Comparison of ENCODE assay signal across 8 cellular contexts in genomic region chr3:56988874-56989433, GRCh38.
A peak's percentile ranks its signal among the peaks of the same experiment; 100 is the strongest.
DNase-seq lines count a peak whose midpoint lies in the region; ATAC-seq and TF ChIP-seq lines count a peak whose summit lies in the region.

No MANE protein-coding gene starts in this region.

- no peaks in the 10 kb centered on the region for H3K9me3 Mint-ChIP-seq in HFFc6

- TF ChIP-seq CTCF in BJ (IDR thresholded peaks at IDR 0.05; ENCODE audit: insufficient read depth, low read depth, low read length): peak; percentile 75
- peak; percentile 98 for TF ChIP-seq CTCF in HFFc6 (IDR thresholded peaks at IDR 0.05)
- peak; percentile 80 for TF ChIP-seq CTCF in lung (IDR thresholded peaks at IDR 0.05; ENCODE audit: control extremely low read depth, extremely low read depth)

- POLR2A ChIA-PET in BJ (lab: Charles Lee): interaction anchor here (0.7 kb wide), 1 partner anchor 287 kb away, joined by 4 read pairs; no protein-coding TSS in a partner anchor

- peaks cover 25% of the 10 kb centered on the region for H3K27me3 Mint-ChIP-seq in HFFc6 (ENCODE audit: insufficient read depth)

- H3K27ac Mint-ChIP-seq in HFFc6: no peak overlapping the region

- no peak overlapping the region for H3K4me3 ChIP-seq in BJ (ENCODE audit: low read depth, low read length)
- no peak overlapping the region for H3K4me3 ChIP-seq in lung

- peaks cover 0 to 2% of the 10 kb centered on the region in 2 donors for H3K4me1 ChIP-seq in lung (ENCODE audit: control insufficient read depth in 2 of 2, insufficient read depth in 2 of 2, low read length in 2 of 2)

- ATAC-seq in lung (ENCODE audit: insufficient read depth, low FRiP score): peak; percentile 81
- no peak for ATAC-seq in HG03095 (IDR thresholded peaks at IDR 0.05; ENCODE audit: unreplicated experiment)

- peaks cover 29% of the 10 kb centered on the region for H3K4me1 Mint-ChIP-seq in HFFc6 (ENCODE audit: low read depth)

- no peak overlapping the region for H3K27ac ChIP-seq in lung (ENCODE audit: low read depth in 1 of 2, low read length in 1 of 2)

- no peaks in the 10 kb centered on the region for H3K36me3 Mint-ChIP-seq in HFFc6 (ENCODE audit: low read depth)

- H3K4me3 Mint-ChIP-seq in HFFc6: 0 out of 2 replicates have a peak overlapping the region, but pooled peaks have one; percentile 6

- H3K27me3 ChIP-seq in BJ (ENCODE audit: control insufficient read depth, insufficient read depth, low read length): peaks cover 11% of the 10 kb centered on the region
- no peaks in the 10 kb centered on the region for H3K27me3 ChIP-seq in lung (ENCODE audit: control insufficient read depth, insufficient read depth)

- CTCF ChIA-PET in BJ (lab: Yijun Ruan, JAX): interaction anchor here (0.6 to 6.7 kb wide), 40 partner anchors 8 to 649 kb away, joined by 3 to 141 read pairs (median 4); partner anchors contain the start of gene ARHGEF3

- no peaks in the 10 kb centered on the region for H3K9me3 ChIP-seq in lung (ENCODE audit: control insufficient read depth in 2 of 2, insufficient read depth in 1 of 2, low read length in 1 of 2)

- WGBS in lung, 2 donors: 17 to 24% methylated on average over 11 of the region's 11 CpGs

- no peaks in the 10 kb centered on the region for H3K36me3 ChIP-seq in BJ (ENCODE audit: control insufficient read depth, insufficient read depth, low read length)
- no peaks in the 10 kb centered on the region for H3K36me3 ChIP-seq in lung (ENCODE audit: control insufficient read depth in 2 of 2, insufficient read depth in 2 of 2, low read length in 2 of 2)

- DNase-seq in BJ (ENCODE audit: low read depth) (no peak), HFFc6 (peak; percentile 59), NCI-H748 treated with DMSO at 0.1 percent for 48 hours (lab: John Stamatoyannopoulos, UW) (peak; percentile 62), ecto neural progenitor cell (ENCODE audit: low spot score) (peak; percentile 81), lung (ENCODE audit: low spot score) (peak; percentile 73)
- peak; percentile 73 to 79 for DNase-seq in activated CD4-positive, alpha-beta T cell treated with anti-CD3 and anti-CD28 coated beads, Interleukin-2, amount 50 U/mL, for 48 hours
- peak; percentile 21 for DNase-seq in stimulated activated CD8-positive, alpha-beta memory T cell treated with anti-CD3 and anti-CD28 coated beads, Interleukin-12 subunit alpha, Interleukin-12 subunit beta, amount 100 ng/mL, for 24 hours (ENCODE audit: extremely low read depth)
